Comparison of ENCODE assay signal across 24 cellular contexts in the genomic region with DNA sequence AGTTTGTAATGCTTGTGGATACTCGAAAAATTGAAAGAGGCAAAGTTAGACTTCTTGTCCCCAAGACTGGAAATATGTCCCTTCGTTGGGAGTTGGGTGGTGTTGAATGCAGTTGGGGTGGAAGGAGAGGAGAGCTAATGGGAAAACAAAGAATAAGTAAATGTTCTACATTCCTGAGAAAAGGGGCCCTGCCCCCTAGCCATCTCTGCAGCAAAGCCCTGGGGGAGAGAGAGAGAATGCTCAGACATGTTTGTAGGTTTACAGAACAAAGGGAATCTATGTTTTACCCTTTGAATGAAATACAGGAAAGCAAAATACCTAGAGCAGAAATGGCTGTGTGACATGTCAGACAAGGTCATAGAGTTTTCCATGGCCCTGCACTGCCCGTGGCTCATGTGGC.
"Had no signal": no experiment of that assay in that cellular context is flagged by ENCODE, and none has a peak within 500 bp of the region (broad histone marks: within the 10 kb centered on the region; RNA-seq: fewer than 3 reads in every experiment).

No MANE protein-coding gene starts in this region.

- DNase-seq: activated CD4-positive, alpha-beta memory T cell treated with anti-CD3 and anti-CD28 coated beads, Interleukin-2, amount 10 ng/mL, durations not matched to agents 7 days and 5 days; activated CD4-positive, alpha-beta T cell treated with anti-CD3 and anti-CD28 coated beads for 1 hour; activated CD4-positive, alpha-beta T cell treated with anti-CD3 and anti-CD28 coated beads, Interleukin-2, amount 10 ng/mL, durations not matched to agents 7 days and 5 days; activated gamma-delta T cell treated with Interleukin-2 at 50 U/mL for 16 hours; activated naive CD8-positive, alpha-beta T cell treated with anti-CD3 and anti-CD28 coated beads, Interleukin-2, amount 50 U/mL, for 24 hours; activated T-cell treated with anti-CD3 and anti-CD28 coated beads, Interleukin-2, amount 50 U/mL, for 4 hours; amygdala; effector CD4-positive, alpha-beta T cell; glutamatergic neuron; kidney glomerular epithelial cell; lower lobe of right lung; nephron progenitor cell; nucleus accumbens; pancreas; stimulated activated CD4-positive, alpha-beta T cell treated with anti-CD3 and anti-CD28 coated beads, Interleukin-2, amount 100 ng/mL, for 24 hours; stimulated activated naive B cell treated with anti-CD40 and anti-IgM and Interleukin-4, amounts not matched to agents 10 μg/mL and 1 μg/mL and 100 μg/mL, for 72 hours; stomach; T-helper 2 cell; thyroid gland; upper lobe of right lung had no signal

- H3K36me3 ChIP-seq: lower lobe of right lung, pancreas, right atrium auricular region, stomach, thyroid gland, upper lobe of right lung had no signal

- H3K27me3 ChIP-seq: pancreas, right atrium auricular region, stomach, thyroid gland, upper lobe of right lung had no signal

- H3K4me2 ChIP-seq: smooth muscle cell had no signal

- H3K27ac ChIP-seq: lower lobe of right lung, pancreas, right atrium auricular region, stomach, thyroid gland, upper lobe of right lung had no signal

- H3K4me1 ChIP-seq: lower lobe of right lung, thyroid gland, upper lobe of right lung had no signal

- ATAC-seq: activated naive CD8-positive, alpha-beta T cell treated with anti-CD3 and anti-CD28 coated beads, Interleukin-2, amount 50 U/mL, for 24 hours; activated T-cell treated with anti-CD3 and anti-CD28 coated beads, Interleukin-2, amount 50 U/mL, for 4 hours; activated T-helper 17 cell treated with anti-CD3 and anti-CD28 coated beads, Interleukin-2, amount 50 U/mL, for 72 hours; left lobe of liver; lower lobe of right lung; pancreas; stimulated activated naive B cell treated with anti-CD40 and anti-IgM and Interleukin-4, amounts not matched to agents 10 μg/mL and 1 μg/mL and 100 μg/mL, for 72 hours; upper lobe of right lung had no signal

- H3K9me3 ChIP-seq: lower lobe of right lung, pancreas, right atrium auricular region, stomach, thyroid gland, upper lobe of right lung had no signal

- H3K4me3 ChIP-seq: lower lobe of right lung, pancreas, right atrium auricular region, smooth muscle cell, stomach, thyroid gland, upper lobe of right lung had no signal
